ENCODE assay signal across 22 cellular contexts in genomic region chr10:112980908-112981307, GRCh38.
"Had no signal": no experiment of that assay in that cellular context is flagged by ENCODE, and none has a peak within 500 bp of the region (broad histone marks: within the 10 kb centered on the region; RNA-seq: fewer than 3 reads in every experiment).

No MANE protein-coding gene starts in this region.

- DNase-seq: activated CD4-positive, alpha-beta T cell treated with anti-CD3 and anti-CD28 coated beads for 1 hour; activated CD4-positive, alpha-beta T cell treated with anti-CD3 and anti-CD28 coated beads, Interleukin-2, amount 50 U/mL, for 1 hour; activated effector memory CD4-positive, alpha-beta T cell treated with Interleukin-2 at 50 U/mL for 16 hours; activated naive CD4-positive, alpha-beta T cell treated with anti-CD3 and anti-CD28 coated beads, Interleukin-2, amount 10 ng/mL, durations not matched to agents 7 days and 5 days; activated T-cell treated with anti-CD3 and anti-CD28 coated beads, Interleukin-2, amount 50 U/mL, for 1 hour; body of pancreas; cortex of kidney; heart right ventricle; left colon; nucleus accumbens; right lobe of liver; small intestine; transverse colon; WERI-Rb-1 had no signal

- FAIRE-seq: endometrium, keratinocyte, small intestine, TTC549 had no signal

- H3K4me3 Mint-ChIP-seq: activated CD8-positive, alpha-beta T cell treated with anti-CD3 and anti-CD28 coated beads, Interleukin-2, amount 10 ng/mL, durations not matched to agents 7 days and 5 days; activated naive CD4-positive, alpha-beta T cell treated with anti-CD3 and anti-CD28 coated beads, Interleukin-2, amount 10 ng/mL, durations not matched to agents 7 days and 5 days; memory B cell had no signal

- H3K27ac ChIP-seq: body of pancreas, cardiac muscle cell, heart right ventricle, right lobe of liver, vagina, WERI-Rb-1 had no signal

- H3K4me3 ChIP-seq: body of pancreas, cardiac muscle cell, heart right ventricle, right lobe of liver, transverse colon, vagina had no signal

- H3K27ac Mint-ChIP-seq: activated naive CD4-positive, alpha-beta T cell treated with anti-CD3 and anti-CD28 coated beads, Interleukin-2, amount 10 ng/mL, durations not matched to agents 7 days and 5 days; memory B cell; stimulated activated naive B cell treated with anti-CD40 and anti-IgM and Interleukin-4, amounts not matched to agents 10 μg/mL and 1 μg/mL and 100 μg/mL, for 72 hours had no signal

- H3K27me3 ChIP-seq: body of pancreas, cardiac muscle cell, heart right ventricle, right lobe of liver, vagina had no signal

- H3K9me3 ChIP-seq: body of pancreas, heart right ventricle, right lobe of liver, transverse colon, vagina had no signal

- H3K36me3 ChIP-seq: cardiac muscle cell, vagina, WERI-Rb-1 had no signal

- H3K9me3 Mint-ChIP-seq: activated naive CD4-positive, alpha-beta T cell treated with anti-CD3 and anti-CD28 coated beads, Interleukin-2, amount 10 ng/mL, durations not matched to agents 7 days and 5 days; stimulated activated naive B cell treated with anti-CD40 and anti-IgM and Interleukin-4, amounts not matched to agents 10 μg/mL and 1 μg/mL and 100 μg/mL, for 72 hours had no signal

- ATAC-seq: body of pancreas, heart right ventricle, left colon, right lobe of liver had no signal

- H3K36me3 Mint-ChIP-seq: activated naive CD4-positive, alpha-beta T cell treated with anti-CD3 and anti-CD28 coated beads, Interleukin-2, amount 10 ng/mL, durations not matched to agents 7 days and 5 days; memory B cell; stimulated activated naive B cell treated with anti-CD40 and anti-IgM and Interleukin-4, amounts not matched to agents 10 μg/mL and 1 μg/mL and 100 μg/mL, for 72 hours had no signal
